1 cellular context compared by ENCODE assay signal in genomic region chr17:6574689-6575595, GRCh38.
TF ChIP-seq lines count a peak whose summit lies in the region.

No MANE protein-coding gene starts in this region.

TF ChIP-seq in K562, 482 proteins besides CTCF, POLR2A, EP300 and RAD21 (continued from another document and continues in another):
- TF ChIP-seq TAF9B (IDR thresholded peaks at IDR 0.05; ENCODE audit: partially characterized antibody), result no peak
- no peak for TF ChIP-seq PRPF4 (IDR thresholded peaks at IDR 0.05; ENCODE audit: insufficient read depth, low read depth, low read length, poor library complexity, severe bottlenecking)
- TF ChIP-seq IRF9 (tag; IDR thresholded peaks at IDR 0.05), result no peak
- TF ChIP-seq NR4A1 (CRISPR knock-in tag; IDR thresholded peaks at IDR 0.05), result no peak
- TF ChIP-seq NR4A1 (tag; IDR thresholded peaks at IDR 0.05), result no peak
- TF ChIP-seq ZBTB5 (IDR thresholded peaks at IDR 0.05), result peak; percentile 96
- no peak for TF ChIP-seq CTCFL (IDR thresholded peaks at IDR 0.05; ENCODE audit: borderline replicate concordance, insufficient read depth, low read depth, low read length, poor library complexity, severe bottlenecking)
- TF ChIP-seq GATAD2A (IDR thresholded peaks at IDR 0.05), result peak; percentile 42; the same call in 1 of the 2 replicates
- no peak for TF ChIP-seq FOS (IDR thresholded peaks at IDR 0.05; ENCODE audit: extremely low read depth, insufficient read length)
- TF ChIP-seq SUPT5H (IDR thresholded peaks at IDR 0.05), result peak; percentile 33; the same call in 1 of the 2 replicates
- TF ChIP-seq NCOR1 (IDR thresholded peaks at IDR 0.05), result 0 out of 2 replicates have a peak, but pooled peaks have one; percentile 30
- TF ChIP-seq PHF21A (IDR thresholded peaks at IDR 0.05; ENCODE audit: borderline replicate concordance, low read depth), result no peak
- TF ChIP-seq ZBTB17 (CRISPR knock-in tag; IDR thresholded peaks at IDR 0.05), result no peak
- TF ChIP-seq JUND (IDR thresholded peaks at IDR 0.05; ENCODE audit: borderline replicate concordance, low read depth, low read length), result peak; percentile 55; the same call in 1 of the 2 replicates
- TF ChIP-seq JUND (tag; IDR thresholded peaks at IDR 0.05; ENCODE audit: borderline replicate concordance, low read depth, low read length), result no peak; the same call in 2 of the 3 replicates
- no peak for TF ChIP-seq PCBP1 (IDR thresholded peaks at IDR 0.05; ENCODE audit: low read depth, low read length, poor library complexity, severe bottlenecking)
- no peak for TF ChIP-seq CBX3 (IDR thresholded peaks at IDR 0.05; ENCODE audit: borderline replicate concordance in 1 of 2, low read length in 2 of 2)
- no peak for TF ChIP-seq ZNF518B (CRISPR knock-in tag; IDR thresholded peaks at IDR 0.05)
- TF ChIP-seq ASH1L (IDR thresholded peaks at IDR 0.05; ENCODE audit: borderline replicate concordance, low read depth, partially characterized antibody), result no peak
- no peak for TF ChIP-seq ZNF408 (CRISPR knock-in tag; IDR thresholded peaks at IDR 0.05; ENCODE audit: low read depth)
- TF ChIP-seq EP400 (IDR thresholded peaks at IDR 0.05), result peak; percentile 35; the same call in 1 of the 2 replicates
- no peak for TF ChIP-seq ZNF253 (CRISPR knock-in tag; conservative IDR thresholded peaks at IDR 0.05)
- TF ChIP-seq CXXC5 (CRISPR knock-in tag; IDR thresholded peaks at IDR 0.05), result no peak
- peak; percentile 50; the same call in 1 of the 2 replicates for TF ChIP-seq ZNF592 (IDR thresholded peaks at IDR 0.05)
- TF ChIP-seq ZFP36 (IDR thresholded peaks at IDR 0.05; ENCODE audit: low read depth, low read length, partially characterized antibody), result peak; percentile 60
- TF ChIP-seq NEUROD1 (IDR thresholded peaks at IDR 0.05; ENCODE audit: borderline replicate concordance, low read depth, low read length, partially characterized antibody), result peak; percentile 20
- no peak for TF ChIP-seq MITF (IDR thresholded peaks at IDR 0.05)
- TF ChIP-seq RBM25 (IDR thresholded peaks at IDR 0.05; ENCODE audit: low read depth, low read length, severe bottlenecking), result no peak
- no peak for TF ChIP-seq RBM34 (IDR thresholded peaks at IDR 0.05; ENCODE audit: borderline replicate concordance, insufficient read depth, low read length)
- TF ChIP-seq ZNF764 (CRISPR knock-in tag; IDR thresholded peaks at IDR 0.05; ENCODE audit: low read depth), result no peak
- TF ChIP-seq HOXB6 (CRISPR knock-in tag; IDR thresholded peaks at IDR 0.05; ENCODE audit: borderline replicate concordance), result no peak
- TF ChIP-seq ZKSCAN1 (IDR thresholded peaks at IDR 0.05; ENCODE audit: low read depth, low read length), result no peak
- no peak for TF ChIP-seq ZNF507 (tag; conservative IDR thresholded peaks at IDR 0.05)
- 0 out of 2 replicates have a peak, but pooled peaks have one; percentile 60 for TF ChIP-seq NFRKB (IDR thresholded peaks at IDR 0.05; ENCODE audit: low read depth)
- no peak for TF ChIP-seq BCOR (IDR thresholded peaks at IDR 0.05)
- TF ChIP-seq RBM15 (IDR thresholded peaks at IDR 0.05; ENCODE audit: insufficient read depth, low read length), result no peak
- TF ChIP-seq ETV1 (tag; conservative IDR thresholded peaks at IDR 0.05; ENCODE audit: low read depth), result 0 out of 2 replicates have a peak, but pooled peaks have one; percentile 30
- no peak for TF ChIP-seq ZNF217 (CRISPR knock-in tag; IDR thresholded peaks at IDR 0.05)
- no peak for TF ChIP-seq ZNF12 (CRISPR knock-in tag; IDR thresholded peaks at IDR 0.05)
- TF ChIP-seq HINFP (tag; conservative IDR thresholded peaks at IDR 0.05; ENCODE audit: low read depth), result peak; percentile 95
- TF ChIP-seq CREB3L1 (IDR thresholded peaks at IDR 0.05; ENCODE audit: borderline replicate concordance, low read depth), result no peak
- TF ChIP-seq ATF4 (CRISPR knock-in tag; IDR thresholded peaks at IDR 0.05), result no peak
- TF ChIP-seq RNF2 (IDR thresholded peaks at IDR 0.05), result peak; percentile 35; the same call in 1 of the 2 replicates
- peak; percentile 53 for TF ChIP-seq ZNF395 (CRISPR knock-in tag; IDR thresholded peaks at IDR 0.05)
